10 cellular contexts compared by ENCODE assay signal in genomic region chr2:224927671-224928173, GRCh38.
A peak's percentile ranks its signal among the peaks of the same experiment; 100 is the strongest.
DNase-seq lines count a peak whose midpoint lies in the region; ATAC-seq and TF ChIP-seq lines count a peak whose summit lies in the region.
"Had no signal": no experiment of that assay in that cellular context is flagged by ENCODE, and none has a peak within 500 bp of the region (broad histone marks: within the 10 kb centered on the region; RNA-seq: fewer than 3 reads in every experiment).

No MANE protein-coding gene starts in this region.

- H2AK5ac ChIP-seq in mesenchymal stem cell (ENCODE audit: low read length, severe bottlenecking), result peak overlapping the region; percentile 33

- no peak for TF ChIP-seq POLR2A in breast epithelium (IDR thresholded peaks at IDR 0.05)
- TF ChIP-seq POLR2A in upper lobe of left lung (IDR thresholded peaks at IDR 0.05), result peak in 1 of 4 donors; percentile 54

- H3K79me2 ChIP-seq in PC-9 (ENCODE audit: low read depth), result no peaks in the 10 kb centered on the region

- no peak overlapping the region for H3K4me3 ChIP-seq in breast epithelium
- no peak overlapping the region for H3K4me3 ChIP-seq in mesenchymal stem cell (ENCODE audit: insufficient read depth in 1 of 2, low read depth in 1 of 2, low read length in 2 of 2)
- H3K4me3 ChIP-seq in upper lobe of left lung, result no peak overlapping the region
- H3K4me3 ChIP-seq in PC-9, result no peak overlapping the region
- H3K4me3 ChIP-seq: uterus had no signal

- H3F3A ChIP-seq in PC-9 (ENCODE audit: insufficient read depth, low read depth), result no peaks in the 10 kb centered on the region

- H3K27ac ChIP-seq in breast epithelium, result peak overlapping the region; percentile 72 to 77
- peak overlapping the region; percentile 18 for H3K27ac ChIP-seq in mesenchymal stem cell (ENCODE audit: low read length, poor library complexity, severe bottlenecking)
- H3K27ac ChIP-seq in upper lobe of left lung, result peak overlapping the region; percentile 62 to 68 (median 62)
- H3K27ac ChIP-seq in PC-9, result no peak overlapping the region
- H3K27ac ChIP-seq: C4-2B, uterus had no signal

- H3K79me1 ChIP-seq in mesenchymal stem cell (replicated peaks; ENCODE audit: low read length, poor library complexity, severe bottlenecking), result peaks cover 18% of the 10 kb centered on the region

- no peak for TF ChIP-seq CTCF in breast epithelium (IDR thresholded peaks at IDR 0.05)
- no peak for TF ChIP-seq CTCF in MCF 10A (IDR thresholded peaks at IDR 0.05; ENCODE audit: unreplicated experiment)
- TF ChIP-seq CTCF in upper lobe of left lung (IDR thresholded peaks at IDR 0.05), result no peak
- no peak for TF ChIP-seq CTCF in PC-9 (conservative IDR thresholded peaks at IDR 0.05)

- no peaks in the 10 kb centered on the region for H3K27me3 ChIP-seq in breast epithelium
- H3K27me3 ChIP-seq in mesenchymal stem cell (ENCODE audit: control insufficient read depth in 1 of 2, insufficient read depth in 1 of 2, low read length in 2 of 2), result no peaks in the 10 kb centered on the region
- H3K27me3 ChIP-seq in upper lobe of left lung, result no peaks in the 10 kb centered on the region
- no peaks in the 10 kb centered on the region for H3K27me3 ChIP-seq in PC-9 (ENCODE audit: insufficient read depth, low read depth)
- H3K27me3 ChIP-seq: uterus had no signal

- no peak for TF ChIP-seq EP300 in upper lobe of left lung (IDR thresholded peaks at IDR 0.05)

- peak overlapping the region; percentile 13 to 45 for H3K18ac ChIP-seq in mesenchymal stem cell (ENCODE audit: low read depth in 1 of 2, low read length in 2 of 2)

- peak overlapping the region; percentile 7 for H4K91ac ChIP-seq in mesenchymal stem cell (ENCODE audit: low read length)

- no peaks in the 10 kb centered on the region for H3K27me3 Mint-ChIP-seq in MCF 10A (ENCODE audit: insufficient read depth, unreplicated experiment)
- no peaks in the 10 kb centered on the region for H3K27me3 Mint-ChIP-seq in activated T-helper 2 cell treated with anti-CD3 and anti-CD28 coated beads, Interferon-gamma antibody, Interleukin-2, Interleukin-4, amounts not matched to agents 10 μg/mL and 5 μg/mL and 100 μg/mL, durations not matched to agents 14 hours and 24 hours and 36 hours (ENCODE audit: low read depth)

- no peak overlapping the region for H3K27ac Mint-ChIP-seq in MCF 10A (ENCODE audit: low read depth, unreplicated experiment)
- peak overlapping the region; percentile 99 for H3K27ac Mint-ChIP-seq in activated T-helper 2 cell treated with anti-CD3 and anti-CD28 coated beads, Interferon-gamma antibody, Interleukin-2, Interleukin-4, amounts not matched to agents 10 μg/mL and 5 μg/mL and 100 μg/mL, durations not matched to agents 14 hours and 24 hours and 36 hours

- H2BK120ac ChIP-seq in mesenchymal stem cell (ENCODE audit: low read depth, low read length), result no peak overlapping the region

- no peaks in the 10 kb centered on the region; the same call in 1 of the 2 replicates for H3K9me2 ChIP-seq in PC-9 (ENCODE audit: insufficient read depth)

- H4K8ac ChIP-seq in mesenchymal stem cell (ENCODE audit: low read length), result no peak overlapping the region

- H3K9me3 Mint-ChIP-seq in MCF 10A (ENCODE audit: unreplicated experiment), result no peaks in the 10 kb centered on the region
- no peaks in the 10 kb centered on the region for H3K9me3 Mint-ChIP-seq in activated T-helper 2 cell treated with anti-CD3 and anti-CD28 coated beads, Interferon-gamma antibody, Interleukin-2, Interleukin-4, amounts not matched to agents 10 μg/mL and 5 μg/mL and 100 μg/mL, durations not matched to agents 14 hours and 24 hours and 36 hours

- H3K9ac ChIP-seq in mesenchymal stem cell (ENCODE audit: low read length), result no peak overlapping the region

- H3K4ac ChIP-seq in mesenchymal stem cell (ENCODE audit: low read depth in 1 of 2, low read length in 2 of 2), result no peak overlapping the region

- POLR2A ChIA-PET in MCF 10A (lab: Yijun Ruan, JAX) (interaction anchor here (0.7 kb wide), 1 partner anchor 41 kb away, joined by 3 read pairs; no protein-coding TSS in a partner anchor), PC-9 (lab: Charles Lee; ENCODE audit: unreplicated experiment) (no interaction called here)

- no peak overlapping the region for H3K4me3 Mint-ChIP-seq in MCF 10A (ENCODE audit: unreplicated experiment)
- H3K4me3 Mint-ChIP-seq in activated T-helper 2 cell treated with anti-CD3 and anti-CD28 coated beads, Interferon-gamma antibody, Interleukin-2, Interleukin-4, amounts not matched to agents 10 μg/mL and 5 μg/mL and 100 μg/mL, durations not matched to agents 14 hours and 24 hours and 36 hours (ENCODE audit: low read depth), result peak overlapping the region; percentile 46

- ATAC-seq in upper lobe of left lung (ENCODE audit: low FRiP score in 2 of 2) (peak; percentile 70 to 82), HG03521 (IDR thresholded peaks at IDR 0.05; ENCODE audit: unreplicated experiment) (no peak)

- 60% methylated on average over 6 of the region's 7 CpGs for WGBS in mesenchymal stem cell
- 26 to 41% methylated on average over 7 of the region's 7 CpGs for WGBS in upper lobe of left lung, 2 donors

- H3K9me3 ChIP-seq in breast epithelium (no peaks in the 10 kb centered on the region), mesenchymal stem cell (ENCODE audit: control insufficient read depth, low read length) (no peaks in the 10 kb centered on the region), upper lobe of left lung (no peaks in the 10 kb centered on the region), PC-9 (ENCODE audit: insufficient read depth, low read depth) (no peaks in the 10 kb centered on the region)
- H3K9me3 ChIP-seq: uterus had no signal

- no peak overlapping the region for H3K23ac ChIP-seq in mesenchymal stem cell (ENCODE audit: low read length in 2 of 2)

- H3K4me2 ChIP-seq in mesenchymal stem cell (ENCODE audit: low read length, poor library complexity, severe bottlenecking) (no peak overlapping the region), PC-9 (no peak overlapping the region)

- H2BK15ac ChIP-seq in mesenchymal stem cell (ENCODE audit: low read depth, poor library complexity, severe bottlenecking), result no peak overlapping the region

- no peaks in the 10 kb centered on the region for H3K4me1 ChIP-seq in breast epithelium
- H3K4me1 ChIP-seq in mesenchymal stem cell (ENCODE audit: control insufficient read depth, insufficient read depth, low read depth, low read length), result peaks cover 6% of the 10 kb centered on the region
- peaks cover 22 to 45% (median 34%) of the 10 kb centered on the region in 4 donors for H3K4me1 ChIP-seq in upper lobe of left lung
- no peaks in the 10 kb centered on the region for H3K4me1 ChIP-seq in PC-9 (replicated peaks; ENCODE audit: insufficient read depth)
- H3K4me1 ChIP-seq: uterus had no signal

- peaks cover 10% of the 10 kb centered on the region for H3K36me3 Mint-ChIP-seq in MCF 10A (ENCODE audit: insufficient read depth, unreplicated experiment)
- H3K36me3 Mint-ChIP-seq in activated T-helper 2 cell treated with anti-CD3 and anti-CD28 coated beads, Interferon-gamma antibody, Interleukin-2, Interleukin-4, amounts not matched to agents 10 μg/mL and 5 μg/mL and 100 μg/mL, durations not matched to agents 14 hours and 24 hours and 36 hours (ENCODE audit: low read depth), result peaks cover 84% of the 10 kb centered on the region

- H3K36me3 ChIP-seq in breast epithelium, result no peaks in the 10 kb centered on the region
- peaks cover 3 to 74% of the 10 kb centered on the region in 2 experiments for H3K36me3 ChIP-seq in mesenchymal stem cell (ENCODE audit: control insufficient read depth in 1 of 2, insufficient read depth in 2 of 2, low read depth in 1 of 2, low read length in 2 of 2)
- H3K36me3 ChIP-seq in upper lobe of left lung, result no peaks in the 10 kb centered on the region
- no peaks in the 10 kb centered on the region for H3K36me3 ChIP-seq in PC-9 (ENCODE audit: low read depth)
- H3K36me3 ChIP-seq: uterus had no signal

- H3K4me1 Mint-ChIP-seq in MCF 10A (ENCODE audit: insufficient read depth, unreplicated experiment), result peaks cover 9% of the 10 kb centered on the region
- H3K4me1 Mint-ChIP-seq in activated T-helper 2 cell treated with anti-CD3 and anti-CD28 coated beads, Interferon-gamma antibody, Interleukin-2, Interleukin-4, amounts not matched to agents 10 μg/mL and 5 μg/mL and 100 μg/mL, durations not matched to agents 14 hours and 24 hours and 36 hours (ENCODE audit: low read depth), result peaks cover 93% of the 10 kb centered on the region

- intact Hi-C loops in breast epithelium (cut with DNase I; ENCODE audit: low total_unique reads) (no loop called here), MCF 10A (cut with micrococcal nuclease) (no loop called here), PC-9 (cut with micrococcal nuclease; ENCODE audit: unreplicated experiment) (no loop called here)
- intact Hi-C loops in activated T-helper 2 cell treated with anti-CD3 and anti-CD28 coated beads, Interferon-gamma antibody, Interleukin-2, Interleukin-4, amounts not matched to agents 10 μg/mL and 5 μg/mL and 100 μg/mL, durations not matched to agents 14 hours and 24 hours and 36 hours (cut with micrococcal nuclease), result loop anchor here (2.0 to 10.0 kb wide), 5 partner anchors 113 to 1910 kb away; partner anchors contain the start of genes CUL3, MRPL44 and RHBDD1

- no peak overlapping the region for H2BK5ac ChIP-seq in mesenchymal stem cell (ENCODE audit: low read depth, low read length, poor library complexity, severe bottlenecking)

- no peak for DNase-seq in breast epithelium (ENCODE audit: low spot score in 2 of 2)
- DNase-seq in MCF 10A (ENCODE audit: unreplicated experiment), result no peak
- DNase-seq in activated T-helper 2 cell treated with anti-CD3 and anti-CD28 coated beads, Interferon-gamma antibody, Interleukin-2, Interleukin-4, amounts not matched to agents 10 μg/mL and 5 μg/mL and 100 μg/mL, durations not matched to agents 14 hours and 24 hours and 36 hours (ENCODE audit: low spot score), result peak; percentile 64
- peak; percentile 33 for DNase-seq in mesenchymal stem cell
- DNase-seq in upper lobe of left lung, result peak in 1 of 2 donors; percentile 75
- DNase-seq in PC-9, result no peak
- DNase-seq in mucosa of gallbladder (ENCODE audit: low spot score), result no peak
- DNase-seq: uterus had no signal

- H4K20me1 ChIP-seq in PC-9 (ENCODE audit: insufficient read depth), result no peaks in the 10 kb centered on the region

- no peak overlapping the region for H2AFZ ChIP-seq in mesenchymal stem cell (ENCODE audit: low read depth, low read length)
- H2AFZ ChIP-seq in PC-9, result no peak overlapping the region

- CTCF ChIA-PET in MCF 10A (lab: Yijun Ruan, JAX) (no interaction called here), PC-9 (lab: Charles Lee) (no interaction called here)

- H3K14ac ChIP-seq in mesenchymal stem cell (ENCODE audit: low read length in 2 of 2), result no peak overlapping the region

- H2BK12ac ChIP-seq in mesenchymal stem cell (ENCODE audit: low read length in 2 of 2), result no peak overlapping the region

- BruUV-seq in MCF 10A (replicated peaks; lab: Mats Ljungman, UMichigan), result no TSS peak
- no TSS peak for BruUV-seq in PC-9 (replicated peaks; lab: Mats Ljungman, UMichigan)

Comparison
In these comparisons a context has a peak if more than half of its experiments do, and no peak if none do; other contexts are left out.
1. DNase-seq: peak in activated T-helper 2 cell treated with anti-CD3 and anti-CD28 coated beads, Interferon-gamma antibody, Interleukin-2, Interleukin-4, amounts not matched to agents 10 μg/mL and 5 μg/mL and 100 μg/mL, durations not matched to agents 14 hours and 24 hours and 36 hours (single experiment) and mesenchymal stem cell (single experiment); none in breast epithelium (0 of 2), MCF 10A (single experiment), PC-9 (0 of 2) and mucosa of gallbladder (single experiment).